18 cellular contexts compared by ENCODE assay signal in the genomic region with DNA sequence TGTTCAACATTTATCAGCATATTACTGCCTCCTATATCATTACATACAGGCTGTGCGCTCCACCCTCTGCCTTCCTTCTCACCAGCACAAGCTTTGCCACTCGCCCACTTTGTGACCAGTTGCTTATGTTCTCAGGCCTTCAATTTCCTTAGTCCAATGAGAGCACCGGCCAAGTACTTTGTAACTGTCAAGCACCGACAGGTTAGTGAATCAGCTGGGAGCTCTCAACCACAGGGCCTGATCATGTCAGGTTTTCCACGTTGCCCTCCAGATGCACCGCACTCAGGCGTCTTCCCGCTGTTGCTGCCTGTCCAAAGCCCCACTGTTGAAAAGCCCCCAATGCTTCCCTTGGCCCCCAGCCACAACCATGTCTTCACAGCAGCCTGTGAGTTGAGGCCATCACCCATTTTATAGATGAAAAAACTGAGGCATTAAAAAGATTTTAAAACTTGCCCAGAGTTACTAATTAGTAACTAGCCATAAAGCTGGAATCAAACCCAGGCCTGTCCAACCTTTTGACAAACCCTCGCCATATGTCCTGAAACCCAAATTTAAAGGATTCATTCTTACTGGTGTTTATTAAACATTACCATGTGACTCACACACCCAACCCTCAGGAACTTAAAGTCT. TPM values are rescaled to one million over a fixed set of nuclear protein-coding genes. Genes with fewer than 3 reads are reported as not detected.
DNase-seq lines count a peak whose midpoint lies in the region; ATAC-seq, FAIRE-seq and TF ChIP-seq lines count a peak whose summit lies in the region.
"Had no signal": no experiment of that assay in that cellular context is flagged by ENCODE, and none has a peak within 500 bp of the region (broad histone marks: within the 10 kb centered on the region; RNA-seq: fewer than 3 reads in every experiment).

No MANE protein-coding gene starts in this region.

- ATAC-seq in K562 = no peak
- ATAC-seq: CD8-positive, alpha-beta T cell; GM12878 had no signal

- H3K27ac ChIP-seq in K562 (ENCODE audit: extremely low read depth, low read depth, low read length) = no peak overlapping the region
- no peak overlapping the region for H3K27ac ChIP-seq in neuronal stem cell (replicated peaks; ENCODE audit: low read length)
- H3K27ac ChIP-seq: 22Rv1; BLaER1 treated with 17β-estradiol and CSF1 and Interleukin-3, amounts not matched to agents 10 nM and 100 nM had no signal

- no peaks in the 10 kb centered on the region for H3K9me1 ChIP-seq in K562 (ENCODE audit: control insufficient read depth, insufficient read depth, low read length)

- H2AK5ac ChIP-seq in neuronal stem cell (ENCODE audit: low read depth, low read length) = no peak overlapping the region

- no peak overlapping the region for H4K8ac ChIP-seq in neuronal stem cell (ENCODE audit: low read depth, low read length)

- no peak overlapping the region for H3K18ac ChIP-seq in neuronal stem cell (ENCODE audit: low read length)

- H3K23ac ChIP-seq in neuronal stem cell (ENCODE audit: low read depth, low read length, poor library complexity) = no peak overlapping the region

- no peaks in the 10 kb centered on the region for H3K36me3 ChIP-seq in K562 (ENCODE audit: control insufficient read depth, insufficient read depth, low read length)
- no peaks in the 10 kb centered on the region for H3K36me3 ChIP-seq in neuronal stem cell (replicated peaks in 1 of 2; ENCODE audit: control insufficient read depth in 2 of 2, insufficient read depth in 2 of 2, low read length in 2 of 2)
- H3K36me3 ChIP-seq: BLaER1 treated with 17β-estradiol and CSF1 and Interleukin-3, amounts not matched to agents 10 nM and 100 nM; HAP-1 had no signal

- no peak overlapping the region for H3K4ac ChIP-seq in neuronal stem cell (ENCODE audit: low read length)

- H4K20me1 ChIP-seq in K562 (replicated peaks; ENCODE audit: control insufficient read depth, insufficient read depth, low read length) = 0 out of 2 replicates have a peak, but pooled peaks cover 2% of the 10 kb centered on the region

- no peak for TF ChIP-seq EP300 in K562 (IDR thresholded peaks at IDR 0.05; ENCODE audit: low read length)

- no peak overlapping the region for H2BK12ac ChIP-seq in neuronal stem cell (ENCODE audit: low read length)

- WGBS in K562 (ENCODE audit: insufficient coverage, low coverage, missing lambda C conversion rate) = 28% methylated on average over 9 of the region's 9 CpGs
- WGBS in neuronal stem cell (ENCODE audit: extremely low coverage in 2 of 2, insufficient read length in 2 of 2, insufficient replicate concordance in 1 of 2), 2 donors = no CpG with 5 or more reads among the region's 9 CpGs

- intact Hi-C loops in K562 (cut with micrococcal nuclease) = no loop called here

- peaks cover 5 to 24% of the 10 kb centered on the region in 2 experiments; a peak in 4 of 5 replicates for H3K4me1 ChIP-seq in K562 (replicated peaks in 1 of 2; ENCODE audit: control insufficient read depth in 2 of 2, insufficient read depth in 2 of 2, low read length in 2 of 2)
- peaks cover 12 to 14% of the 10 kb centered on the region in 2 donors for H3K4me1 ChIP-seq in neuronal stem cell (ENCODE audit: control insufficient read depth in 2 of 2, insufficient read depth in 1 of 2, low read depth in 1 of 2, low read length in 2 of 2)

- H2AFZ ChIP-seq in K562 (ENCODE audit: low read depth, low read length) (no peak overlapping the region), neuronal stem cell (ENCODE audit: low read length) (no peak overlapping the region)

- no peak for TF ChIP-seq POLR2A in K562 (conservative IDR thresholded peaks at IDR 0.05)

- no peaks in the 10 kb centered on the region for H3K79me1 ChIP-seq in neuronal stem cell (ENCODE audit: low read depth, low read length)

- TF ChIP-seq RAD21 in K562 (CRISPR knock-in tag; conservative IDR thresholded peaks at IDR 0.05 in 1 of 2, IDR thresholded peaks at IDR 0.05 in 1 of 2) = no peak

- H3K79me2 ChIP-seq in K562 (ENCODE audit: control insufficient read depth, insufficient read depth, low read length) = no peaks in the 10 kb centered on the region

- H3K27me3 ChIP-seq in K562 (ENCODE audit: control insufficient read depth in 2 of 2, insufficient read depth in 2 of 2, low read length in 2 of 2) = peaks cover 9 to 20% of the 10 kb centered on the region in 2 experiments; a peak in 4 of 5 replicates
- peaks cover 0 to 44% (median 0%) of the 10 kb centered on the region in 3 experiments for H3K27me3 ChIP-seq in neuronal stem cell (ENCODE audit: control insufficient read depth in 3 of 3, insufficient read depth in 3 of 3, low read depth in 1 of 3, low read length in 3 of 3)

- no peak overlapping the region for H4K91ac ChIP-seq in neuronal stem cell (ENCODE audit: low read depth, low read length, poor library complexity)

- in situ Hi-C loops in K562 (cut with MboI) = no loop called here

- DNase-seq in NCI-H2227 (lab: John Stamatoyannopoulos, UW; ENCODE audit: unreplicated experiment) (peak; percentile 17), NCI-H2227 treated with DMSO at 0.1 percent for 48 hours (lab: John Stamatoyannopoulos, UW) (no peak), K562 (ENCODE audit: extremely low read depth in 1 of 4, low spot score in 3 of 4) (no peak), neuronal stem cell (ENCODE audit: low spot score) (no peak), cerebellar nuclear complex (lab: John Stamatoyannopoulos, UW) (no peak), SKM-1 (lab: John Stamatoyannopoulos, UW; ENCODE audit: unreplicated experiment) (no peak), NCI-H2029 (lab: John Stamatoyannopoulos, UW) (no peak)
- DNase-seq: Calu3; CD8-positive, alpha-beta T cell; DMS53; DND-41; EL had no signal

- H3K9me3 ChIP-seq in K562 (replicated peaks; ENCODE audit: control insufficient read depth, insufficient read depth, low read depth, low read length) (no peaks in the 10 kb centered on the region), neuronal stem cell (replicated peaks in 1 of 2; ENCODE audit: control insufficient read depth in 2 of 2, insufficient read depth in 1 of 2, low read depth in 1 of 2, low read length in 2 of 2) (no peaks in the 10 kb centered on the region)
- H3K9me3 ChIP-seq: BLaER1 treated with 17β-estradiol and CSF1 and Interleukin-3, amounts not matched to agents 10 nM and 100 nM; HAP-1 had no signal

- POLR2A ChIA-PET in K562 (lab: Yijun Ruan, JAX) = interaction anchor here (0.7 to 0.9 kb wide), 2 partner anchors 18 to 314 kb away, joined by 3 read pairs; no protein-coding TSS in a partner anchor

- CTCF ChIA-PET in K562 (lab: Yijun Ruan, JAX; ENCODE audit: low intra/inter-chr PET ratio) = no interaction called here

- H3K9ac ChIP-seq in K562 (ENCODE audit: insufficient read depth in 1 of 2, low read depth in 2 of 2, low read length in 2 of 2) (no peak overlapping the region), neuronal stem cell (ENCODE audit: low read depth, low read length, poor library complexity) (no peak overlapping the region)
- H3K9ac ChIP-seq: BLaER1 treated with 17β-estradiol and CSF1 and Interleukin-3, amounts not matched to agents 10 nM and 100 nM had no signal

- no peak overlapping the region for H2BK120ac ChIP-seq in neuronal stem cell (ENCODE audit: low read depth, low read length)

- H3K4me2 ChIP-seq in K562 (ENCODE audit: insufficient read depth, low read length) (no peak overlapping the region), neuronal stem cell (ENCODE audit: insufficient read depth, low read length, poor library complexity, severe bottlenecking) (no peak overlapping the region)
- H3K4me2 ChIP-seq: BLaER1 treated with 17β-estradiol and CSF1 and Interleukin-3, amounts not matched to agents 10 nM and 100 nM had no signal

- peak overlapping the region; percentile 25 for H2BK15ac ChIP-seq in neuronal stem cell (ENCODE audit: low read length)

- no peak overlapping the region for H3K4me3 ChIP-seq in K562
- H3K4me3 ChIP-seq in neuronal stem cell (ENCODE audit: low read length in 2 of 2) = no peak overlapping the region
- H3K4me3 ChIP-seq: BLaER1 treated with 17β-estradiol and CSF1 and Interleukin-3, amounts not matched to agents 10 nM and 100 nM; GM12878; HAP-1 had no signal

- no peak overlapping the region for H3K14ac ChIP-seq in neuronal stem cell (ENCODE audit: low read length)

- TF ChIP-seq CTCF in K562 (IDR thresholded peaks at IDR 0.05 in 2 of 3, conservative IDR thresholded peaks at IDR 0.05 in 1 of 3; ENCODE audit: insufficient read depth in 2 of 3, low read depth in 1 of 3, low read length in 3 of 3) = no peak

- H2BK5ac ChIP-seq in neuronal stem cell (ENCODE audit: low read length) = no peak overlapping the region

- no TSS peak for BruUV-seq in K562 (replicated peaks; lab: Mats Ljungman, UMichigan)

- no peak for FAIRE-seq in K562 (lab: Jason Lieb, UNC)
- FAIRE-seq: GM12878, H1 had no signal

TF ChIP-seq in K562, 482 proteins besides CTCF, POLR2A, EP300 and RAD21 (continues in another document):
- TF ChIP-seq U2AF2 (optimal IDR thresholded peaks at IDR 0.05; ENCODE audit: low read depth, low read length) = no peak
- TF ChIP-seq FIP1L1 (IDR thresholded peaks at IDR 0.05; ENCODE audit: low read depth, low read length, poor library complexity, severe bottlenecking) = no peak
- TF ChIP-seq CHD4 (IDR thresholded peaks at IDR 0.05; ENCODE audit: insufficient read depth, insufficient replicate concordance, low read depth, low read length, poor library complexity, severe bottlenecking) = peak; percentile 34
- no peak for TF ChIP-seq MTA1 (IDR thresholded peaks at IDR 0.05; ENCODE audit: borderline replicate concordance)
- TF ChIP-seq ZNF24 (IDR thresholded peaks at IDR 0.05) = no peak
- TF ChIP-seq NCOA2 (IDR thresholded peaks at IDR 0.05; ENCODE audit: partially characterized antibody in 2 of 2) = no peak

RNA-seq across cellular contexts. Expression of a gene that starts 3.4 kb away (rescaled TPM):
- total RNA-seq in K562 (2011; cell fraction: chromatin; rRNA removed; ENCODE audit: low replicate concordance) = 0.12 TPM in 1 of 2 replicates, not detected in the other
- 0.17 TPM in 1 of 2 replicates, not detected in the other for total RNA-seq in K562 (2011; cell fraction: nucleolus; rRNA removed)
- total RNA-seq in K562 (2011; cell fraction: nucleoplasm; rRNA removed) = not detected in 2 replicates
- total RNA-seq in K562 (2014; rRNA removed) = 0.12 TPM in 1 of 2 replicates, not detected in the other
- not detected in 2 replicates for total RNA-seq in K562 (2014; rRNA removed; fragmentation: Illumina TruSeq; extraction: Trizol)
- not detected in 2 replicates for total RNA-seq in K562 (2015; rRNA removed; fragmentation: Illumina TruSeq; extraction: Trizol)
- 0.02 and 0.04 TPM in 2 replicates for total RNA-seq in K562 (2021)
- 0.03 TPM in 1 of 2 replicates, not detected in the other for polyA plus RNA-seq in K562 (2011; rRNA removed)
- 0.01 and 0.07 TPM in 2 replicates for polyA plus RNA-seq in K562 (2011; cell fraction: cytosol; rRNA removed)
- polyA plus RNA-seq in K562 (2011; cell fraction: nucleus; rRNA removed) = 0.01 and 0.07 TPM in 2 replicates
- polyA plus RNA-seq in K562 (2012) = 0.03 and 0.14 TPM in 2 replicates
- polyA plus RNA-seq in K562 (2014; fragmentation: Illumina TruSeq; extraction: Trizol) = not detected in 2 replicates
- not detected for polyA plus RNA-seq in K562 (2014; fragmentation: Nextera tagmentation; extraction: Ambion mirVana)
- 0.03 TPM in 1 of 2 replicates, not detected in the other for polyA plus RNA-seq in K562 (2014; rRNA removed)
- 0.07 TPM in 1 of 2 replicates, not detected in the other for polyA minus RNA-seq in K562 (2011; rRNA and poly(A)+ RNA removed)
- not detected in 2 replicates for polyA minus RNA-seq in K562 (2011; cell fraction: cytosol; rRNA and poly(A)+ RNA removed)
- not detected in 2 replicates for polyA minus RNA-seq in K562 (2011; cell fraction: nucleus; rRNA and poly(A)+ RNA removed)
- 3.7 TPM for polyA plus RNA-seq in neuronal stem cell (2013, experiment 1 of 2)
- polyA plus RNA-seq in neuronal stem cell (2013, experiment 2 of 2) = 4.2 TPM
- total RNA-seq: Calu3, HT-29 had no signal
